Comparison of ENCODE assay signal across 10 cellular contexts in the genomic region with DNA sequence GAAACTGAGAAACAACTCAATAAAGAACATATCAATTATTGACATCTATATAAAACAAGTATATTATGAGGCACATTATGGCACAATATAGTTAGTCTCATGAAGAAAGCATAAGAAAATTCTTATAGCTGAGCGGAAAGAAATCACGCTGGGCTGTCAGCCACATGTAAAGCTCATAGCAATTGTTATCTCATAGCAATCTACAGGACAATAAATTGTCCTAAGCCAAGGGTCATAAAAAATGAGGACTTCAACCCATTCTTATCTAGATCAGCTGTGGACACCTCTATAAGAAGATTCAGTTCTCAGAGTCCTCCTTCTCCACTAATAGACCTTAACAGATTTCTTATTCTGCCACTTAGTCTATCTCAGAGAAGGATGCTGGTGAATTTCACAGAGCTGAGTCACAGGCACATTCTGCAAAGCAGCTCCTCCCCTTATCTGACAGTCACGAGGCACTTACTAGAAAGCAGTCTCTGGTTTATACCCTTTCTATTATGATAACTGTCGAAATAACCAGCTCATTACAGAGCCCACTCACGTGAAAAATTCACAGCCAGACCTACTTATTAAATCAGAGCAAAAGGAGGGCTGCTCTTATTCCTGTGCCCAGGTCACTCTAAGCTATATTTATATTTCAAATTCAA.
DNase-seq lines count a peak whose midpoint lies in the region; ATAC-seq, FAIRE-seq and TF ChIP-seq lines count a peak whose summit lies in the region.
"Had no signal": no experiment of that assay in that cellular context is flagged by ENCODE, and none has a peak within 500 bp of the region (broad histone marks: within the 10 kb centered on the region; RNA-seq: fewer than 3 reads in every experiment).

No MANE protein-coding gene starts in this region.

- TF ChIP-seq CTCF in D721Med (IDR thresholded peaks at IDR 0.05; ENCODE audit: insufficient read depth, missing control alignments) = no peak

- DNase-seq in Daoy (ENCODE audit: low read depth) (peak; percentile 63), NCI-H460 (ENCODE audit: extremely low read depth, low read depth) (peak; percentile 13), epidermal melanocyte (ENCODE audit: insufficient read length, low spot score) (peak; percentile 29), mucosa of gallbladder (ENCODE audit: low spot score) (peak; percentile 10), RPMI8226 (no peak), D721Med (ENCODE audit: insufficient read length, low spot score) (no peak), Right ventricle myocardium superior (no peak)
- no peak for DNase-seq in stimulated activated CD4-positive, alpha-beta T cell treated with anti-CD3 and anti-CD28 coated beads, Interleukin-1b, Interleukin-23, amount 100 ng/mL, for 48 hours
- DNase-seq: DMS79, NCI-H2029 treated with DMSO at 0.1 percent for 48 hours had no signal

- no peak for ATAC-seq in Right ventricle myocardium superior (ENCODE audit: poor library complexity)

- intact Hi-C loops in Right ventricle myocardium superior (cut with DNase I) = no loop called here

- FAIRE-seq in D721Med (lab: Jason Lieb, UNC) = no peak

Comparison
In these comparisons a context has a peak if more than half of its experiments do, and no peak if none do; other contexts are left out.
1. DNase-seq: peak in Daoy (single experiment), NCI-H460 (single experiment), epidermal melanocyte (single experiment) and mucosa of gallbladder (single experiment); none in stimulated activated CD4-positive, alpha-beta T cell treated with anti-CD3 and anti-CD28 coated beads, Interleukin-1b, Interleukin-23, amount 100 ng/mL, for 48 hours (single experiment), RPMI8226 (single experiment), D721Med (single experiment) and Right ventricle myocardium superior (single experiment).